In genomic region chr7:23531794-23532489, GRCh38 we compare ENCODE assay signal across 1 cellular context.
TF ChIP-seq lines count a peak whose summit lies in the region.

Gene TRA2A, minus strand, starts transcription at chr7:23531981. Its CDS starts 157 bp downstream, at chr7:23531824.

TF ChIP-seq in HepG2, 621 proteins besides CTCF, POLR2A, EP300 and RAD21 (continued from another document and continues in another):
- TF ChIP-seq PATZ1 (CRISPR knock-in tag; IDR thresholded peaks at IDR 0.05) (peak; percentile 37), TCF12 (IDR thresholded peaks at IDR 0.05) (no peak), TCF12 (CRISPR knock-in tag; IDR thresholded peaks at IDR 0.05) (no peak; the same call in 1 of the 2 replicates), MED13 (CRISPR knock-in tag; IDR thresholded peaks at IDR 0.05) (peak; percentile 77; the same call in 1 of the 2 replicates), CBX5 (CRISPR knock-in tag; IDR thresholded peaks at IDR 0.05; ENCODE audit: borderline replicate concordance) (peak; percentile 69; the same call in 1 of the 2 replicates), ZNF891 (CRISPR knock-in tag; IDR thresholded peaks at IDR 0.05) (peak; percentile 93), CBFB (CRISPR knock-in tag; IDR thresholded peaks at IDR 0.05) (peak; percentile 72), EEA1 (CRISPR knock-in tag; IDR thresholded peaks at IDR 0.05; ENCODE audit: borderline replicate concordance) (no peak; the same call in 1 of the 2 replicates), POLR2G (IDR thresholded peaks at IDR 0.05; ENCODE audit: low read depth, low read length) (peak; percentile 98), CEBPB (IDR thresholded peaks at IDR 0.05; ENCODE audit: borderline replicate concordance, low read depth, low read length) (no peak), NCOA2 (CRISPR knock-in tag; IDR thresholded peaks at IDR 0.05) (no peak; the same call in 1 of the 2 replicates), HNF1A (IDR thresholded peaks at IDR 0.05; ENCODE audit: low read depth) (peak; percentile 20; the same call in 1 of the 2 replicates), HNF1A (CRISPR knock-in tag; IDR thresholded peaks at IDR 0.05; ENCODE audit: borderline replicate concordance) (peak; percentile 54; the same call in 1 of the 2 replicates), BRF2 (CRISPR knock-in tag; IDR thresholded peaks at IDR 0.05) (peak; percentile 34; the same call in 1 of the 2 replicates), ZNF781 (CRISPR knock-in tag; IDR thresholded peaks at IDR 0.05; ENCODE audit: borderline replicate concordance, not compliant biosample characterization) (peak; percentile 48), RNF2 (conservative IDR thresholded peaks at IDR 0.05; ENCODE audit: low read depth) (no peak), ARNT2 (CRISPR knock-in tag; IDR thresholded peaks at IDR 0.05; ENCODE audit: low read depth) (peak; percentile 58; the same call in 1 of the 2 replicates)
- TF ChIP-seq, protein P1, sequence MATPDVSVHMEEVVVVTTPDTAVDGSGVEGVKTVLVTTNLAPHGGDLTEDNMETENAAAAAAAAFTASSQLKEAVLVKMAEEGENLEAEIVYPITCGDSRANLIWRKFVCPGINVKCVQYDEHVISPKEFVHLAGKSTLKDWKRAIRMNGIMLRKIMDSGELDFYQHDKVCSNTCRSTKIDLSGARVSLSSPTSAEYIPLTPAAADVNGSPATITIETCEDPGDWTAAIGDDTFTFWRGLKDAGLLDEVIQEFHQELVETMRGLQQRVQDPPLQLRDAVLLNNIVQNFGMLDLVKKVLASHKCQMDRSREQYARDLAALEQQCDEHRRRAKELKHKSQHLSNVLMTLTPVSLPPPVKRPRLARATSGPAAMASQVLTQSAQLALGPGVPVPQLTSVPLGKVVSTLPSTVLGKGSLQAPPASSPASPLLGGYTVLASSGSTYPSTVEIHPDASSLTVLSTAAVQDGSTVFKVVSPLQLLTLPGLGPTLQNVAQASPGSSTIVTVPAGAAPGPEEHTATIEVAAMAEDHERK (CRISPR knock-in tag; IDR thresholded peaks at IDR 0.05; ENCODE audit: low read depth) = no peak
- TF ChIP-seq, protein P2, sequence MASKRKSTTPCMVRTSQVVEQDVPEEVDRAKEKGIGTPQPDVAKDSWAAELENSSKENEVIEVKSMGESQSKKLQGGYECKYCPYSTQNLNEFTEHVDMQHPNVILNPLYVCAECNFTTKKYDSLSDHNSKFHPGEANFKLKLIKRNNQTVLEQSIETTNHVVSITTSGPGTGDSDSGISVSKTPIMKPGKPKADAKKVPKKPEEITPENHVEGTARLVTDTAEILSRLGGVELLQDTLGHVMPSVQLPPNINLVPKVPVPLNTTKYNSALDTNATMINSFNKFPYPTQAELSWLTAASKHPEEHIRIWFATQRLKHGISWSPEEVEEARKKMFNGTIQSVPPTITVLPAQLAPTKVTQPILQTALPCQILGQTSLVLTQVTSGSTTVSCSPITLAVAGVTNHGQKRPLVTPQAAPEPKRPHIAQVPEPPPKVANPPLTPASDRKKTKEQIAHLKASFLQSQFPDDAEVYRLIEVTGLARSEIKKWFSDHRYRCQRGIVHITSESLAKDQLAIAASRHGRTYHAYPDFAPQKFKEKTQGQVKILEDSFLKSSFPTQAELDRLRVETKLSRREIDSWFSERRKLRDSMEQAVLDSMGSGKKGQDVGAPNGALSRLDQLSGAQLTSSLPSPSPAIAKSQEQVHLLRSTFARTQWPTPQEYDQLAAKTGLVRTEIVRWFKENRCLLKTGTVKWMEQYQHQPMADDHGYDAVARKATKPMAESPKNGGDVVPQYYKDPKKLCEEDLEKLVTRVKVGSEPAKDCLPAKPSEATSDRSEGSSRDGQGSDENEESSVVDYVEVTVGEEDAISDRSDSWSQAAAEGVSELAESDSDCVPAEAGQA (IDR thresholded peaks at IDR 0.05; ENCODE audit: low read depth) = peak; percentile 88
- TF ChIP-seq, protein P2 (CRISPR knock-in tag; IDR thresholded peaks at IDR 0.05; ENCODE audit: borderline replicate concordance) = no peak
- TF ChIP-seq, protein P3, sequence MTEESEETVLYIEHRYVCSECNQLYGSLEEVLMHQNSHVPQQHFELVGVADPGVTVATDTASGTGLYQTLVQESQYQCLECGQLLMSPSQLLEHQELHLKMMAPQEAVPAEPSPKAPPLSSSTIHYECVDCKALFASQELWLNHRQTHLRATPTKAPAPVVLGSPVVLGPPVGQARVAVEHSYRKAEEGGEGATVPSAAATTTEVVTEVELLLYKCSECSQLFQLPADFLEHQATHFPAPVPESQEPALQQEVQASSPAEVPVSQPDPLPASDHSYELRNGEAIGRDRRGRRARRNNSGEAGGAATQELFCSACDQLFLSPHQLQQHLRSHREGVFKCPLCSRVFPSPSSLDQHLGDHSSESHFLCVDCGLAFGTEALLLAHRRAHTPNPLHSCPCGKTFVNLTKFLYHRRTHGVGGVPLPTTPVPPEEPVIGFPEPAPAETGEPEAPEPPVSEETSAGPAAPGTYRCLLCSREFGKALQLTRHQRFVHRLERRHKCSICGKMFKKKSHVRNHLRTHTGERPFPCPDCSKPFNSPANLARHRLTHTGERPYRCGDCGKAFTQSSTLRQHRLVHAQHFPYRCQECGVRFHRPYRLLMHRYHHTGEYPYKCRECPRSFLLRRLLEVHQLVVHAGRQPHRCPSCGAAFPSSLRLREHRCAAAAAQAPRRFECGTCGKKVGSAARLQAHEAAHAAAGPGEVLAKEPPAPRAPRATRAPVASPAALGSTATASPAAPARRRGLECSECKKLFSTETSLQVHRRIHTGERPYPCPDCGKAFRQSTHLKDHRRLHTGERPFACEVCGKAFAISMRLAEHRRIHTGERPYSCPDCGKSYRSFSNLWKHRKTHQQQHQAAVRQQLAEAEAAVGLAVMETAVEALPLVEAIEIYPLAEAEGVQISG (CRISPR knock-in tag; IDR thresholded peaks at IDR 0.05) = peak; percentile 77
- TF ChIP-seq, protein P4, sequence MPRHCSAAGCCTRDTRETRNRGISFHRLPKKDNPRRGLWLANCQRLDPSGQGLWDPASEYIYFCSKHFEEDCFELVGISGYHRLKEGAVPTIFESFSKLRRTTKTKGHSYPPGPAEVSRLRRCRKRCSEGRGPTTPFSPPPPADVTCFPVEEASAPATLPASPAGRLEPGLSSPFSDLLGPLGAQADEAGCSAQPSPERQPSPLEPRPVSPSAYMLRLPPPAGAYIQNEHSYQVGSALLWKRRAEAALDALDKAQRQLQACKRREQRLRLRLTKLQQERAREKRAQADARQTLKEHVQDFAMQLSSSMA (CRISPR knock-in tag; IDR thresholded peaks at IDR 0.05) = peak; percentile 37; the same call in 1 of the 2 replicates
- TF ChIP-seq, protein P5, sequence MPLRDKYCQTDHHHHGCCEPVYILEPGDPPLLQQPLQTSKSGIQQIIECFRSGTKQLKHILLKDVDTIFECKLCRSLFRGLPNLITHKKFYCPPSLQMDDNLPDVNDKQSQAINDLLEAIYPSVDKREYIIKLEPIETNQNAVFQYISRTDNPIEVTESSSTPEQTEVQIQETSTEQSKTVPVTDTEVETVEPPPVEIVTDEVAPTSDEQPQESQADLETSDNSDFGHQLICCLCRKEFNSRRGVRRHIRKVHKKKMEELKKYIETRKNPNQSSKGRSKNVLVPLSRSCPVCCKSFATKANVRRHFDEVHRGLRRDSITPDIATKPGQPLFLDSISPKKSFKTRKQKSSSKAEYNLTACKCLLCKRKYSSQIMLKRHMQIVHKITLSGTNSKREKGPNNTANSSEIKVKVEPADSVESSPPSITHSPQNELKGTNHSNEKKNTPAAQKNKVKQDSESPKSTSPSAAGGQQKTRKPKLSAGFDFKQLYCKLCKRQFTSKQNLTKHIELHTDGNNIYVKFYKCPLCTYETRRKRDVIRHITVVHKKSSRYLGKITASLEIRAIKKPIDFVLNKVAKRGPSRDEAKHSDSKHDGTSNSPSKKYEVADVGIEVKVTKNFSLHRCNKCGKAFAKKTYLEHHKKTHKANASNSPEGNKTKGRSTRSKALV (CRISPR knock-in tag; IDR thresholded peaks at IDR 0.05) = peak; percentile 40; the same call in 1 of the 2 replicates
- TF ChIP-seq, protein P6, sequence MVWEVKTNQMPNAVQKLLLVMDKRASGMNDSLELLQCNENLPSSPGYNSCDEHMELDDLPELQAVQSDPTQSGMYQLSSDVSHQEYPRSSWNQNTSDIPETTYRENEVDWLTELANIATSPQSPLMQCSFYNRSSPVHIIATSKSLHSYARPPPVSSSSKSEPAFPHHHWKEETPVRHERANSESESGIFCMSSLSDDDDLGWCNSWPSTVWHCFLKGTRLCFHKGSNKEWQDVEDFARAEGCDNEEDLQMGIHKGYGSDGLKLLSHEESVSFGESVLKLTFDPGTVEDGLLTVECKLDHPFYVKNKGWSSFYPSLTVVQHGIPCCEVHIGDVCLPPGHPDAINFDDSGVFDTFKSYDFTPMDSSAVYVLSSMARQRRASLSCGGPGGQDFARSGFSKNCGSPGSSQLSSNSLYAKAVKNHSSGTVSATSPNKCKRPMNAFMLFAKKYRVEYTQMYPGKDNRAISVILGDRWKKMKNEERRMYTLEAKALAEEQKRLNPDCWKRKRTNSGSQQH (CRISPR knock-in tag; IDR thresholded peaks at IDR 0.05; ENCODE audit: low read depth) = peak; percentile 17; the same call in 1 of the 2 replicates
- TF ChIP-seq, protein P7, sequence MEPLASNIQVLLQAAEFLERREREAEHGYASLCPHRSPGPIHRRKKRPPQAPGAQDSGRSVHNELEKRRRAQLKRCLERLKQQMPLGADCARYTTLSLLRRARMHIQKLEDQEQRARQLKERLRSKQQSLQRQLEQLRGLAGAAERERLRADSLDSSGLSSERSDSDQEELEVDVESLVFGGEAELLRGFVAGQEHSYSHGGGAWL (CRISPR knock-in tag; IDR thresholded peaks at IDR 0.05) = 0 out of 2 replicates have a peak, but pooled peaks have one; percentile 35
